In genomic region chr6:104640761-104641160, GRCh38 we compare ENCODE assay signal across 31 cellular contexts.
"Had no signal": no experiment of that assay in that cellular context is flagged by ENCODE, and none has a peak within 500 bp of the region (broad histone marks: within the 10 kb centered on the region; RNA-seq: fewer than 3 reads in every experiment).

No MANE protein-coding gene starts in this region.

- H3K27me3 ChIP-seq: brain microvascular endothelial cell, esophagus muscularis mucosa, heart right ventricle, neural progenitor cell, right atrium auricular region, tibial artery had no signal

- DNase-seq: activated CD4-positive, alpha-beta memory T cell treated with anti-CD3 and anti-CD28 coated beads for 36 hours; activated CD4-positive, alpha-beta T cell treated with anti-CD3 and anti-CD28 coated beads, Interleukin-2, amount 10 ng/mL, durations not matched to agents 24 days and 14 days; activated CD8-positive, alpha-beta memory T cell treated with anti-CD3 and anti-CD28 coated beads, Interleukin-2, amount 50 U/mL, for 4 hours; activated gamma-delta T cell; activated naive CD4-positive, alpha-beta T cell treated with anti-CD3 and anti-CD28 coated beads, Interleukin-2, amount 10 ng/mL, durations not matched to agents 7 days and 5 days; activated naive CD8-positive, alpha-beta T cell treated with anti-CD3 and anti-CD28 coated beads, Interleukin-2, amount 10 ng/mL, durations not matched to agents 7 days and 5 days; activated T-cell treated with anti-CD3 and anti-CD28 coated beads, Interleukin-2, amount 50 U/mL, for 24 hours; brain microvascular endothelial cell; endodermal cell; foreskin melanocyte; heart right ventricle; left ventricle myocardium superior; natural killer cell; occipital lobe; stimulated activated CD4-positive, alpha-beta T cell treated with anti-CD3 and anti-CD28 coated beads, Interleukin-1b, Interleukin-23, amount 100 ng/mL, for 48 hours; stimulated activated CD4-positive, alpha-beta T cell treated with anti-CD3 and anti-CD28 coated beads, Interleukin-4, amount 100 ng/mL, for 4 hours; stimulated activated CD8-positive, alpha-beta memory T cell treated with anti-CD3 and anti-CD28 coated beads, Interleukin-4, amount 100 ng/mL, for 48 hours; stimulated activated naive CD8-positive, alpha-beta T cell treated with anti-CD3 and anti-CD28 coated beads, Interleukin-15, amount 100 ng/mL, for 72 hours; T-helper 17 cell; T1000; tibial artery; WERI-Rb-1 had no signal

- H3K4me3 ChIP-seq: esophagus muscularis mucosa, heart right ventricle, neural progenitor cell, right atrium auricular region, smooth muscle cell, tibial artery had no signal

- H3K27ac ChIP-seq: brain microvascular endothelial cell, neural progenitor cell, tibial artery, WERI-Rb-1 had no signal

- H3K27ac Mint-ChIP-seq: activated CD4-positive, alpha-beta memory T cell treated with anti-CD3 and anti-CD28 coated beads for 36 hours; activated CD4-positive, alpha-beta T cell treated with anti-CD3 and anti-CD28 coated beads, Interleukin-2, amount 10 ng/mL, durations not matched to agents 24 days and 14 days; activated naive CD4-positive, alpha-beta T cell treated with anti-CD3 and anti-CD28 coated beads, Interleukin-2, amount 10 ng/mL, durations not matched to agents 7 days and 5 days; activated naive CD8-positive, alpha-beta T cell treated with anti-CD3 and anti-CD28 coated beads, Interleukin-2, amount 10 ng/mL, durations not matched to agents 7 days and 5 days; activated T-cell treated with anti-CD3 and anti-CD28 coated beads, Interleukin-2, amount 50 U/mL, for 24 hours; endodermal cell; memory B cell; natural killer cell; neural progenitor cell; stimulated activated memory B cell treated with anti-CD40 and anti-IgM and Interleukin-4, amounts not matched to agents 10 μg/mL and 1 μg/mL and 100 μg/mL, for 72 hours; T-helper 17 cell had no signal

- H3K36me3 ChIP-seq: brain microvascular endothelial cell, esophagus muscularis mucosa, heart right ventricle, neural progenitor cell, right atrium auricular region, tibial artery, WERI-Rb-1 had no signal

- ATAC-seq: activated CD4-positive, CD25-positive, alpha-beta regulatory T cell treated with anti-CD3 and anti-CD28 coated beads, Interleukin-2, amount 50 U/mL, for 24 hours; heart right ventricle; left ventricle myocardium superior; natural killer cell; stimulated activated memory B cell treated with anti-CD40 and anti-IgM and Interleukin-4, amounts not matched to agents 10 μg/mL and 1 μg/mL and 100 μg/mL, for 72 hours; stimulated activated naive CD8-positive, alpha-beta T cell treated with anti-CD3 and anti-CD28 coated beads, Interleukin-15, amount 100 ng/mL, for 72 hours; T-helper 17 cell had no signal

- H3K27me3 Mint-ChIP-seq: activated CD4-positive, alpha-beta memory T cell treated with anti-CD3 and anti-CD28 coated beads for 36 hours; stimulated activated memory B cell treated with anti-CD40 and anti-IgM and Interleukin-4, amounts not matched to agents 10 μg/mL and 1 μg/mL and 100 μg/mL, for 72 hours had no signal

- FAIRE-seq: astrocyte had no signal

- H3K9me3 Mint-ChIP-seq: activated CD4-positive, alpha-beta memory T cell treated with anti-CD3 and anti-CD28 coated beads for 36 hours; activated CD4-positive, alpha-beta T cell treated with anti-CD3 and anti-CD28 coated beads, Interleukin-2, amount 10 ng/mL, durations not matched to agents 24 days and 14 days; activated naive CD4-positive, alpha-beta T cell treated with anti-CD3 and anti-CD28 coated beads, Interleukin-2, amount 10 ng/mL, durations not matched to agents 7 days and 5 days; activated naive CD8-positive, alpha-beta T cell treated with anti-CD3 and anti-CD28 coated beads, Interleukin-2, amount 10 ng/mL, durations not matched to agents 7 days and 5 days; activated T-cell treated with anti-CD3 and anti-CD28 coated beads, Interleukin-2, amount 50 U/mL, for 24 hours; endodermal cell; neural progenitor cell; stimulated activated memory B cell treated with anti-CD40 and anti-IgM and Interleukin-4, amounts not matched to agents 10 μg/mL and 1 μg/mL and 100 μg/mL, for 72 hours; stimulated activated naive CD8-positive, alpha-beta T cell treated with anti-CD3 and anti-CD28 coated beads, Interleukin-15, amount 100 ng/mL, for 72 hours had no signal

- H3K9me3 ChIP-seq: esophagus muscularis mucosa, right atrium auricular region, tibial artery had no signal

- H3K4me3 Mint-ChIP-seq: activated CD4-positive, alpha-beta memory T cell treated with anti-CD3 and anti-CD28 coated beads for 36 hours; activated CD4-positive, alpha-beta T cell treated with anti-CD3 and anti-CD28 coated beads, Interleukin-2, amount 10 ng/mL, durations not matched to agents 24 days and 14 days; activated naive CD4-positive, alpha-beta T cell treated with anti-CD3 and anti-CD28 coated beads, Interleukin-2, amount 10 ng/mL, durations not matched to agents 7 days and 5 days; activated naive CD8-positive, alpha-beta T cell treated with anti-CD3 and anti-CD28 coated beads, Interleukin-2, amount 10 ng/mL, durations not matched to agents 7 days and 5 days; activated T-cell treated with anti-CD3 and anti-CD28 coated beads, Interleukin-2, amount 50 U/mL, for 24 hours; endodermal cell; memory B cell; natural killer cell; neural progenitor cell; stimulated activated memory B cell treated with anti-CD40 and anti-IgM and Interleukin-4, amounts not matched to agents 10 μg/mL and 1 μg/mL and 100 μg/mL, for 72 hours; stimulated activated naive CD8-positive, alpha-beta T cell treated with anti-CD3 and anti-CD28 coated beads, Interleukin-15, amount 100 ng/mL, for 72 hours; T-helper 17 cell had no signal

- H3K4me1 ChIP-seq: neural progenitor cell, parathyroid adenoma had no signal

- H3K4me1 Mint-ChIP-seq: memory B cell; natural killer cell; stimulated activated memory B cell treated with anti-CD40 and anti-IgM and Interleukin-4, amounts not matched to agents 10 μg/mL and 1 μg/mL and 100 μg/mL, for 72 hours had no signal

- H3K36me3 Mint-ChIP-seq: activated CD4-positive, alpha-beta memory T cell treated with anti-CD3 and anti-CD28 coated beads for 36 hours; activated naive CD4-positive, alpha-beta T cell treated with anti-CD3 and anti-CD28 coated beads, Interleukin-2, amount 10 ng/mL, durations not matched to agents 7 days and 5 days; activated naive CD8-positive, alpha-beta T cell treated with anti-CD3 and anti-CD28 coated beads, Interleukin-2, amount 10 ng/mL, durations not matched to agents 7 days and 5 days; memory B cell; natural killer cell; neural progenitor cell; stimulated activated memory B cell treated with anti-CD40 and anti-IgM and Interleukin-4, amounts not matched to agents 10 μg/mL and 1 μg/mL and 100 μg/mL, for 72 hours had no signal
